ENCODE assay signal across 8 cellular contexts in genomic region chrX:135931644-135932487, GRCh38. TPM values are rescaled to one million over a fixed set of nuclear protein-coding genes. Genes with fewer than 3 reads are reported as not detected.
DNase-seq lines count a peak whose midpoint lies in the region; ATAC-seq and TF ChIP-seq lines count a peak whose summit lies in the region.

No MANE protein-coding gene starts in this region.

- H3K4me1 Mint-ChIP-seq in Caco-2 (ENCODE audit: low read depth, unreplicated experiment) (no peaks in the 10 kb centered on the region), osteocyte (ENCODE audit: unreplicated experiment) (no peaks in the 10 kb centered on the region)

- no peak overlapping the region for H3K27ac Mint-ChIP-seq in Caco-2 (ENCODE audit: unreplicated experiment)
- H3K27ac Mint-ChIP-seq in osteocyte (ENCODE audit: unreplicated experiment) = no peak overlapping the region

- H3K36me3 Mint-ChIP-seq in Caco-2 (ENCODE audit: insufficient read depth, unreplicated experiment) = no peaks in the 10 kb centered on the region
- no peaks in the 10 kb centered on the region for H3K36me3 Mint-ChIP-seq in osteocyte (ENCODE audit: unreplicated experiment)

- BruUV-seq in Caco-2 (replicated peaks; lab: Mats Ljungman, UMichigan) = no TSS peak

- H3K27ac ChIP-seq in fibroblast of lung (ENCODE audit: insufficient read depth, low read length) = no peak overlapping the region

- H3K27me3 ChIP-seq in Caco-2 (replicated peaks; ENCODE audit: control insufficient read depth, insufficient read depth, low read length) = no peaks in the 10 kb centered on the region
- H3K27me3 ChIP-seq in fibroblast of lung (ENCODE audit: control insufficient read depth, insufficient read depth, low read length) = no peaks in the 10 kb centered on the region

- intact Hi-C loops in Caco-2 (cut with micrococcal nuclease; ENCODE audit: unreplicated experiment) = loop anchor here (5.0 kb wide), 1 partner anchor 195 kb away; no protein-coding TSS in a partner anchor

- H3K9ac ChIP-seq in fibroblast of lung (ENCODE audit: insufficient read depth, low read length) = no peak overlapping the region

- H3K9me3 Mint-ChIP-seq in Caco-2 (ENCODE audit: unreplicated experiment) (no peaks in the 10 kb centered on the region), osteocyte (ENCODE audit: unreplicated experiment) (no peaks in the 10 kb centered on the region)

- H3K27me3 Mint-ChIP-seq in Caco-2 (ENCODE audit: insufficient read depth, unreplicated experiment) = peaks cover 4% of the 10 kb centered on the region
- peaks cover 10% of the 10 kb centered on the region for H3K27me3 Mint-ChIP-seq in osteocyte (ENCODE audit: unreplicated experiment)

- no peak overlapping the region for H2AFZ ChIP-seq in fibroblast of lung (ENCODE audit: low read length)

- H3K4me3 ChIP-seq in Caco-2 (ENCODE audit: low read depth, low read length) = no peak overlapping the region
- H3K4me3 ChIP-seq in fibroblast of lung (replicated peaks in 1 of 4; ENCODE audit: control extremely low read depth in 1 of 4, insufficient read depth in 1 of 4, low read depth in 3 of 4, low read length in 4 of 4) = no peak overlapping the region

- peak; percentile 83 for ATAC-seq in GM21723 (IDR thresholded peaks at IDR 0.05; ENCODE audit: unreplicated experiment)

- DNase-seq in Caco-2 (peak; percentile 42 to 62), NCI-H460 (ENCODE audit: extremely low read depth, low read depth) (peak; percentile 39), fibroblast of lung (ENCODE audit: low read depth in 2 of 2) (peak; percentile 20 to 25), osteocyte (ENCODE audit: extremely low spot score, unreplicated experiment) (no peak), NCI-H187 treated with DMSO at 0.1 percent for 48 hours (lab: John Stamatoyannopoulos, UW) (no peak), epidermal melanocyte (ENCODE audit: insufficient read length, low spot score) (no peak)
- peak; percentile 44 for DNase-seq in activated CD8-positive, alpha-beta memory T cell treated with anti-CD3 and anti-CD28 coated beads, Interleukin-2, amount 50 U/mL, for 4 hours

- TF ChIP-seq CTCF in Caco-2 (IDR thresholded peaks at IDR 0.05; ENCODE audit: insufficient read depth in 1 of 2, low read depth in 1 of 2, low read length in 1 of 2, severe bottlenecking in 1 of 2, unreplicated experiment in 1 of 2) = peak; percentile 46 to 60
- peak; percentile 54 to 65 for TF ChIP-seq CTCF in fibroblast of lung (conservative IDR thresholded peaks at IDR 0.05 in 1 of 2, IDR thresholded peaks at IDR 0.05 in 1 of 2; ENCODE audit: low read depth in 1 of 2, low read length in 2 of 2)
- TF ChIP-seq CTCF in osteocyte (IDR thresholded peaks at IDR 0.05) = peak; percentile 66

- POLR2A ChIA-PET in Caco-2 (lab: Charles Lee) = no interaction called here

- CTCF ChIA-PET in Caco-2 (lab: Charles Lee) = no interaction called here

- no peaks in the 10 kb centered on the region for H3K79me2 ChIP-seq in fibroblast of lung (ENCODE audit: control insufficient read depth, insufficient read depth, low read length)

- H3K4me2 ChIP-seq in fibroblast of lung (ENCODE audit: extremely low read depth, insufficient read depth, low read length) = no peak overlapping the region

- H3K9me3 ChIP-seq in Caco-2 = no peaks in the 10 kb centered on the region
- H3K9me3 ChIP-seq in fibroblast of lung (ENCODE audit: control insufficient read depth, insufficient read depth, low read depth, low read length) = no peaks in the 10 kb centered on the region

- H3K36me3 ChIP-seq in Caco-2 (ENCODE audit: control insufficient read depth, insufficient read depth, low read length) = no peaks in the 10 kb centered on the region
- H3K36me3 ChIP-seq in fibroblast of lung (ENCODE audit: control insufficient read depth, insufficient read depth, low read length) = no peaks in the 10 kb centered on the region

- H3K4me3 Mint-ChIP-seq in Caco-2 (ENCODE audit: unreplicated experiment) (no peak overlapping the region), osteocyte (ENCODE audit: unreplicated experiment) (no peak overlapping the region)

- H3K4me1 ChIP-seq in Caco-2 = no peaks in the 10 kb centered on the region
- no peaks in the 10 kb centered on the region for H3K4me1 ChIP-seq in fibroblast of lung (ENCODE audit: control insufficient read depth, extremely low read depth, insufficient read depth, low read length)

- H4K20me1 ChIP-seq in fibroblast of lung (ENCODE audit: control insufficient read depth, extremely low read depth, insufficient read depth, low read length) = no peaks in the 10 kb centered on the region

RNA-seq across cellular contexts. Expression of gene SAGE1, which starts 38.4 kb away (rescaled TPM):
- total RNA-seq in Caco-2 (2022) (not detected in 2 replicates), fibroblast of lung (not detected in 2 replicates), osteocyte (not detected in 2 replicates)
- total RNA-seq in NCI-H460 (2014; rRNA removed; shearing (Covaris generic)) = not detected in 2 replicates
- not detected in 2 replicates for polyA plus RNA-seq in NCI-H460 (2014; cell fraction: nucleus; rRNA removed)
- polyA plus RNA-seq in fibroblast of lung = 0.05 TPM in 1 of 2 replicates, not detected in the other
- polyA plus RNA-seq in fibroblast of lung (2012) = not detected in 2 replicates
- not detected in 2 replicates for polyA minus RNA-seq in fibroblast of lung (ENCODE audit: low replicate concordance)

RNA-seq across cellular contexts. Expression of gene CT45A10, which starts 38.6 kb away (rescaled TPM):
- total RNA-seq in Caco-2 (2022) = not detected in 2 replicates
- not detected in 2 replicates for total RNA-seq in NCI-H460 (2014; rRNA removed; shearing (Covaris generic))
- not detected in 2 replicates for polyA plus RNA-seq in NCI-H460 (2014; cell fraction: nucleus; rRNA removed)
- not detected in 2 replicates for total RNA-seq in fibroblast of lung
- polyA plus RNA-seq in fibroblast of lung = not detected in 2 replicates
- polyA plus RNA-seq in fibroblast of lung (2012) = not detected in 2 replicates
- not detected in 2 replicates for polyA minus RNA-seq in fibroblast of lung (ENCODE audit: low replicate concordance)
- total RNA-seq in osteocyte = not detected in 2 replicates

RNA-seq across cellular contexts. Expression of gene MMGT1, which starts 41.9 kb away (rescaled TPM):
- total RNA-seq in Caco-2 (2022) = 17.3 and 18.3 TPM in 2 replicates
- total RNA-seq in NCI-H460 (2014; rRNA removed; shearing (Covaris generic)) = 39.1 and 39.2 TPM in 2 replicates
- polyA plus RNA-seq in NCI-H460 (2014; cell fraction: nucleus; rRNA removed) = 17.3 and 19.8 TPM in 2 replicates
- 9.5 and 10.4 TPM in 2 replicates for total RNA-seq in fibroblast of lung
- 26.9 and 27.9 TPM in 2 replicates for polyA plus RNA-seq in fibroblast of lung
- 16.5 and 16.6 TPM in 2 replicates for polyA plus RNA-seq in fibroblast of lung (2012)
- 6.6 and 7.5 TPM in 2 replicates for polyA minus RNA-seq in fibroblast of lung (ENCODE audit: low replicate concordance)
- 30.9 and 32.4 TPM in 2 replicates for total RNA-seq in osteocyte

RNA-seq across cellular contexts. Expression of gene SLC9A6, which starts 53.4 kb away (rescaled TPM):
- total RNA-seq in Caco-2 (2022) (9.9 and 11.8 TPM in 2 replicates), fibroblast of lung (18.2 and 30.4 TPM in 2 replicates), osteocyte (16.1 and 18.0 TPM in 2 replicates)
- total RNA-seq in NCI-H460 (2014; rRNA removed; shearing (Covaris generic)) = 15.4 and 18.0 TPM in 2 replicates
- polyA plus RNA-seq in NCI-H460 (2014; cell fraction: nucleus; rRNA removed) = 16.3 and 19.8 TPM in 2 replicates
- polyA plus RNA-seq in fibroblast of lung = 22.2 and 23.6 TPM in 2 replicates
- polyA plus RNA-seq in fibroblast of lung (2012) = 13.3 and 13.7 TPM in 2 replicates
- polyA minus RNA-seq in fibroblast of lung (ENCODE audit: low replicate concordance) = 10.2 and 10.7 TPM in 2 replicates

Comparison
In these comparisons a context has a peak if more than half of its experiments do, and no peak if none do; other contexts are left out.
1. DNase-seq: peak in Caco-2 (2 of 2), NCI-H460 (single experiment), activated CD8-positive, alpha-beta memory T cell treated with anti-CD3 and anti-CD28 coated beads, Interleukin-2, amount 50 U/mL, for 4 hours (single experiment) and fibroblast of lung (2 of 2); none in osteocyte (single experiment), NCI-H187 treated with DMSO at 0.1 percent for 48 hours (single experiment) and epidermal melanocyte (single experiment).
2. Peak in every context shown above with its lines, with median percentiles within 50 percentile points of each other: CTCF ChIP-seq.